In genomic region chr20:62804021-62804631, GRCh38 we compare ENCODE assay signal across 8 cellular contexts. TPM values are rescaled to one million over a fixed set of nuclear protein-coding genes. Genes with fewer than 3 reads are reported as not detected.
DNase-seq lines count a peak whose midpoint lies in the region; TF ChIP-seq lines count a peak whose summit lies in the region.

No MANE protein-coding gene starts in this region.

- DNase-seq in NCI-H82 (lab: John Stamatoyannopoulos, UW) (peak; percentile 52), NCI-H82 treated with DMSO at 0.1 percent for 48 hours (lab: John Stamatoyannopoulos, UW; ENCODE audit: unreplicated experiment) (no peak), PC-9 (no peak), epithelial cell of proximal tubule (ENCODE audit: low read depth) (no peak), retinal pigment epithelial cell (ENCODE audit: low read depth) (no peak), NCI-H187 treated with DMSO at 0.1 percent for 48 hours (lab: John Stamatoyannopoulos, UW) (no peak), AG20443 (ENCODE audit: low spot score) (no peak), cerebellar nuclear complex (lab: John Stamatoyannopoulos, UW) (no peak)

- H3K27me3 ChIP-seq in PC-9 (ENCODE audit: insufficient read depth, low read depth), result no peaks in the 10 kb centered on the region

- no peak overlapping the region for H3K27ac ChIP-seq in PC-9

- no peaks in the 10 kb centered on the region for H3K9me2 ChIP-seq in PC-9 (ENCODE audit: insufficient read depth)

- POLR2A ChIA-PET in PC-9 (lab: Charles Lee; ENCODE audit: unreplicated experiment), result no interaction called here

- H3K4me1 ChIP-seq in PC-9 (replicated peaks; ENCODE audit: insufficient read depth), result peaks cover 14% of the 10 kb centered on the region

- H3F3A ChIP-seq in PC-9 (ENCODE audit: insufficient read depth, low read depth), result peaks cover 56% of the 10 kb centered on the region

- no peak for TF ChIP-seq CTCF in PC-9 (conservative IDR thresholded peaks at IDR 0.05)
- no peak for TF ChIP-seq CTCF in epithelial cell of proximal tubule (conservative IDR thresholded peaks at IDR 0.05; ENCODE audit: low read depth, low read length)
- TF ChIP-seq CTCF in retinal pigment epithelial cell (conservative IDR thresholded peaks at IDR 0.05; ENCODE audit: low read depth, low read length), result peak; percentile 4

- intact Hi-C loops in PC-9 (cut with micrococcal nuclease; ENCODE audit: unreplicated experiment), result no loop called here

- CTCF ChIA-PET in PC-9 (lab: Charles Lee), result interaction anchor here (0.6 kb wide), 1 partner anchor 11 kb away, joined by 3 read pairs; no protein-coding TSS in a partner anchor

- H4K20me1 ChIP-seq in PC-9 (ENCODE audit: insufficient read depth), result peaks cover 37% of the 10 kb centered on the region

- H2AFZ ChIP-seq in PC-9, result no peak overlapping the region

- peaks cover 13% of the 10 kb centered on the region; the same call in 1 of the 2 replicates for H3K36me3 ChIP-seq in PC-9 (ENCODE audit: low read depth)

- peak overlapping the region; percentile 68 for H3K4me2 ChIP-seq in PC-9

- peaks cover 30% of the 10 kb centered on the region for H3K79me2 ChIP-seq in PC-9 (ENCODE audit: low read depth)

- peak overlapping the region; percentile 83; the same call in 1 of the 2 replicates for H3K4me3 ChIP-seq in PC-9
- peak overlapping the region; percentile 78 for H3K4me3 ChIP-seq in epithelial cell of proximal tubule (ENCODE audit: low read depth, low read length)
- H3K4me3 ChIP-seq in retinal pigment epithelial cell (ENCODE audit: low read length), result peak overlapping the region; percentile 43

- BruUV-seq in PC-9 (replicated peaks; lab: Mats Ljungman, UMichigan), result no TSS peak

- no peaks in the 10 kb centered on the region for H3K9me3 ChIP-seq in PC-9 (ENCODE audit: insufficient read depth, low read depth)

RNA-seq across cellular contexts. Expression of gene OGFR, which starts 0.5 kb away (rescaled TPM):
- 57.4 and 65.0 TPM in 2 replicates for total RNA-seq in PC-9 (2021)
- total RNA-seq in epithelial cell of proximal tubule, result 57.6 and 61.1 TPM in 2 replicates

RNA-seq across cellular contexts. Expression of gene MRGBP, which starts 7.9 kb away (rescaled TPM):
- 27.8 and 30.2 TPM in 2 replicates for total RNA-seq in PC-9 (2021)
- total RNA-seq in epithelial cell of proximal tubule, result 14.6 and 23.4 TPM in 2 replicates

RNA-seq across cellular contexts. Expression of gene COL9A3, which starts 12.7 kb away (rescaled TPM):
- 8.3 and 8.5 TPM in 2 replicates for total RNA-seq in PC-9 (2021)
- 2.8 and 4.6 TPM in 2 replicates for total RNA-seq in epithelial cell of proximal tubule

RNA-seq across cellular contexts. Expression of gene TCFL5, which starts 57.5 kb away (rescaled TPM):
- 29.3 and 35.4 TPM in 2 replicates for total RNA-seq in PC-9 (2021)
- 5.7 and 7.2 TPM in 2 replicates for total RNA-seq in epithelial cell of proximal tubule
